Comparison of ENCODE assay signal across 1 cellular context in genomic region chr2:240139666-240140393, GRCh38.
TF ChIP-seq lines count a peak whose summit lies in the region.

No MANE protein-coding gene starts in this region.

TF ChIP-seq in H1, 55 proteins besides CTCF, POLR2A, EP300 and RAD21 (continued from another document):
- no peak for TF ChIP-seq SP4 (IDR thresholded peaks at IDR 0.05; ENCODE audit: low read length)
